1 cellular context compared by ENCODE assay signal in the genomic region with DNA sequence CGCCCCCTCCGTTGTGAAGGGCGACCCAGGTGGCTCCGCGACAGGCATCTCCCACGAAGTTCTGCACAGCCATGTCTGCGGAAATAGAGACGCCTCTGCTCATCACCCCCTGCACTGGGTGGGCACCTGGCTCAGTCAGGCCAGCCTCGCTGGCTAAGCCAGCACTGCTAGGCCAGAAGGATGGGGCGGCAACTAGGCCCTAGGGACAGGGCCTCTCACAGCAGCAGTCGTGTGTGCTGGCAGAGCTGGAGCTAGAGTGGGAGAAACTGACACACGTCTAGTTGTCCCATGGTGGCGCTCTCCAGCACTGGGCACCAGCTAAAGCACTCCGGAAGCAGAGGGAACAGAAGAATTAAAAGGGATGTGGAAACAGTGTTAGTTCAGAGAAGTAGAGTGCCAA.
TF ChIP-seq lines count a peak whose summit lies in the region.

No MANE protein-coding gene starts in this region.

TF ChIP-seq in K562, 482 proteins besides CTCF, POLR2A, EP300 and RAD21:
- TF ChIP-seq GTF2E2 (tag; IDR thresholded peaks at IDR 0.05) (no peak), TFAM (CRISPR knock-in tag; conservative IDR thresholded peaks at IDR 0.05) (no peak)
- TF ChIP-seq, protein P1, sequence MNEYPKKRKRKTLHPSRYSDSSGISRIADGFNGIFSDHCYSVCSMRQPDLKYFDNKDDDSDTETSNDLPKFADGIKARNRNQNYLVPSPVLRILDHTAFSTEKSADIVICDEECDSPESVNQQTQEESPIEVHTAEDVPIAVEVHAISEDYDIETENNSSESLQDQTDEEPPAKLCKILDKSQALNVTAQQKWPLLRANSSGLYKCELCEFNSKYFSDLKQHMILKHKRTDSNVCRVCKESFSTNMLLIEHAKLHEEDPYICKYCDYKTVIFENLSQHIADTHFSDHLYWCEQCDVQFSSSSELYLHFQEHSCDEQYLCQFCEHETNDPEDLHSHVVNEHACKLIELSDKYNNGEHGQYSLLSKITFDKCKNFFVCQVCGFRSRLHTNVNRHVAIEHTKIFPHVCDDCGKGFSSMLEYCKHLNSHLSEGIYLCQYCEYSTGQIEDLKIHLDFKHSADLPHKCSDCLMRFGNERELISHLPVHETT (CRISPR knock-in tag; conservative IDR thresholded peaks at IDR 0.05 in 1 of 2, IDR thresholded peaks at IDR 0.05 in 1 of 2): no peak
